8 cellular contexts compared by ENCODE assay signal in genomic region chr11:61963282-61964057, GRCh38. TPM values are rescaled to one million over a fixed set of nuclear protein-coding genes. Genes with fewer than 3 reads are reported as not detected.
DNase-seq lines count a peak whose midpoint lies in the region; ATAC-seq and TF ChIP-seq lines count a peak whose summit lies in the region.

No MANE protein-coding gene starts in this region.

- intact Hi-C loops in IMR-90 (cut with micrococcal nuclease) = loop anchor here (2.0 kb wide), 1 partner anchor 119 kb away; no protein-coding TSS in a partner anchor
- intact Hi-C loops in cardiac septum (cut with DNase I) = no loop called here

- BruUV-seq in IMR-90 (replicated peaks; lab: Mats Ljungman, UMichigan) = no TSS peak

- 50% methylated on average over 1 of the region's 10 CpGs; no CpG with 5 or more reads in 1 of the 2 experiments for WGBS in IMR-90 (ENCODE audit: extremely low coverage in 2 of 2, insufficient read length in 1 of 2), 2 experiments

- DNase-seq in ACHN (peak; percentile 30), IMR-90 (peak; percentile 60), cardiac septum (ENCODE audit: low spot score) (peak; percentile 74), NCI-H1105 (lab: John Stamatoyannopoulos, UW) (no peak), NCI-H187 (lab: John Stamatoyannopoulos, UW) (no peak)
- no peak for DNase-seq in activated T-cell treated with anti-CD3 and anti-CD28 coated beads, Interleukin-2, amount 50 U/mL, for 4 hours

- no peak overlapping the region for H2BK120ac ChIP-seq in IMR-90 (ENCODE audit: low read depth, low read length)

- no peak for TF ChIP-seq CTCF in IMR-90 (conservative IDR thresholded peaks at IDR 0.05; ENCODE audit: low read depth, low read length)

- H3K4me1 ChIP-seq in IMR-90 (ENCODE audit: control insufficient read depth, insufficient read depth, low read length) = peaks cover 9% of the 10 kb centered on the region; the same call in 1 of the 2 replicates
- H3K4me1 ChIP-seq in skeletal muscle tissue (ENCODE audit: control insufficient read depth in 3 of 3, insufficient read depth in 3 of 3, low read length in 3 of 3) = peaks cover 40 to 53% (median 51%) of the 10 kb centered on the region in 3 donors

- no peak overlapping the region for H3K18ac ChIP-seq in IMR-90 (ENCODE audit: low read depth, low read length)

- H3K23ac ChIP-seq in IMR-90 (ENCODE audit: low read depth, low read length) = peak overlapping the region; percentile 2; the same call in 1 of the 2 replicates

- H3K14ac ChIP-seq in IMR-90 (replicated peaks; ENCODE audit: low read depth, low read length) = 0 out of 2 replicates have a peak overlapping the region, but pooled peaks have one; percentile 33

- H3K56ac ChIP-seq in IMR-90 (ENCODE audit: extremely low read depth, insufficient read depth, low read length) = no peak overlapping the region

- H3K4me3 ChIP-seq in IMR-90 (ENCODE audit: insufficient read depth, low read depth, low read length) = peak overlapping the region; percentile 6; the same call in 1 of the 2 replicates
- no peak overlapping the region for H3K4me3 ChIP-seq in skeletal muscle tissue (ENCODE audit: low read length in 3 of 3)

- TF ChIP-seq RAD21 in IMR-90 (IDR thresholded peaks at IDR 0.05; ENCODE audit: low read length) = no peak

- H3K4me2 ChIP-seq in IMR-90 (ENCODE audit: low read depth, low read length) = no peak overlapping the region; the same call in 1 of the 2 replicates

- peaks cover 61% of the 10 kb centered on the region for H4K20me1 ChIP-seq in IMR-90 (ENCODE audit: insufficient read depth, low read length)

- H2BK15ac ChIP-seq in IMR-90 (ENCODE audit: low read depth, low read length) = no peak overlapping the region

- peak overlapping the region; percentile 93 for H3K4me3 Mint-ChIP-seq in activated T-cell treated with anti-CD3 and anti-CD28 coated beads, Interleukin-2, amount 50 U/mL, for 4 hours

- H3K4me1 Mint-ChIP-seq in activated T-cell treated with anti-CD3 and anti-CD28 coated beads, Interleukin-2, amount 50 U/mL, for 4 hours (ENCODE audit: low read depth) = peaks cover 51% of the 10 kb centered on the region

- H3K4ac ChIP-seq in IMR-90 (ENCODE audit: low read depth, low read length) = no peak overlapping the region

- peak overlapping the region; percentile 18 for H2AFZ ChIP-seq in IMR-90 (replicated peaks; ENCODE audit: low read length, poor library complexity)

- peak overlapping the region; percentile 37 for H2AK9ac ChIP-seq in IMR-90 (replicated peaks; ENCODE audit: low read depth, low read length, poor library complexity)

- CTCF ChIA-PET in IMR-90 (lab: Yijun Ruan, JAX) = interaction anchor here (3.9 kb wide), 1 partner anchor 118 kb away, joined by 17 read pairs; no protein-coding TSS in a partner anchor

- ATAC-seq in IMR-90 (ENCODE audit: low read depth) (peak; percentile 1), GM21360 (IDR thresholded peaks at IDR 0.05; ENCODE audit: unreplicated experiment) (no peak)
- ATAC-seq in activated T-cell treated with anti-CD3 and anti-CD28 coated beads, Interleukin-2, amount 50 U/mL, for 4 hours = no peak

- no peak overlapping the region for H4K91ac ChIP-seq in IMR-90 (ENCODE audit: insufficient read depth, low read depth, low read length)

- in situ Hi-C loops in ACHN (cut with HindIII; ENCODE audit: low pct_ligation_motif_present, low pct_unique_long_range_greater_than_20kb, low sequenced_read_pairs) (no loop called here), IMR-90 (cut with MboI; ENCODE audit: low sequenced_read_pairs) (loop anchor here (10.0 kb wide), 1 partner anchor 61 kb away; no protein-coding TSS in a partner anchor)

- H3K9ac ChIP-seq in IMR-90 (ENCODE audit: low read depth, low read length) = no peak overlapping the region; the same call in 1 of the 2 replicates
- H3K9ac ChIP-seq in skeletal muscle tissue (ENCODE audit: low read depth in 1 of 3, low read length in 3 of 3) = no peak overlapping the region

- no peak overlapping the region for H4K5ac ChIP-seq in IMR-90 (ENCODE audit: low read depth, low read length)

- no peaks in the 10 kb centered on the region for H3K9me3 Mint-ChIP-seq in activated T-cell treated with anti-CD3 and anti-CD28 coated beads, Interleukin-2, amount 50 U/mL, for 4 hours

- no peak overlapping the region for H2BK5ac ChIP-seq in IMR-90 (ENCODE audit: low read depth, low read length, poor library complexity, severe bottlenecking)

- H3K27me3 ChIP-seq in IMR-90 (ENCODE audit: control insufficient read depth, insufficient read depth, low read length) (no peaks in the 10 kb centered on the region), skeletal muscle tissue (ENCODE audit: control insufficient read depth in 3 of 3, insufficient read depth in 3 of 3, low read length in 3 of 3) (no peaks in the 10 kb centered on the region)

- peak overlapping the region; percentile 38; the same call in 1 of the 2 replicates for H3K27ac ChIP-seq in IMR-90 (ENCODE audit: insufficient read depth, low read length)
- peak overlapping the region; percentile 34 for H3K27ac ChIP-seq in skeletal muscle tissue (ENCODE audit: low read depth, low read length)

- H3K9me3 ChIP-seq in IMR-90 (ENCODE audit: control insufficient read depth, insufficient read depth, low read length) (no peaks in the 10 kb centered on the region), skeletal muscle tissue (ENCODE audit: control insufficient read depth in 3 of 3, low read length in 3 of 3) (no peaks in the 10 kb centered on the region)

- peaks cover 9 to 52% of the 10 kb centered on the region in 2 experiments for H3K79me1 ChIP-seq in IMR-90 (ENCODE audit: low read depth in 1 of 2, low read length in 2 of 2)

- dilution Hi-C loops in IMR-90 (cut with HindIII; ENCODE audit: low sequenced_read_pairs, unreplicated experiment) = no loop called here

- H3K36me3 ChIP-seq in IMR-90 (ENCODE audit: control insufficient read depth, insufficient read depth, low read length) (peaks cover 37% of the 10 kb centered on the region), skeletal muscle tissue (ENCODE audit: control insufficient read depth in 3 of 3, insufficient read depth in 3 of 3, low read length in 3 of 3) (peaks cover 24 to 29% (median 29%) of the 10 kb centered on the region in 3 donors)

- peaks cover 30% of the 10 kb centered on the region for H3K36me3 Mint-ChIP-seq in activated T-cell treated with anti-CD3 and anti-CD28 coated beads, Interleukin-2, amount 50 U/mL, for 4 hours (ENCODE audit: insufficient read depth)

- no peak overlapping the region for H2BK20ac ChIP-seq in IMR-90 (ENCODE audit: low read depth, low read length)

- no peaks in the 10 kb centered on the region for H3K27me3 Mint-ChIP-seq in activated T-cell treated with anti-CD3 and anti-CD28 coated beads, Interleukin-2, amount 50 U/mL, for 4 hours (ENCODE audit: low read depth)

- peak; percentile 88 for TF ChIP-seq POLR2A in IMR-90 (IDR thresholded peaks at IDR 0.05; ENCODE audit: low read depth, low read length)

- H4K8ac ChIP-seq in IMR-90 (ENCODE audit: low read depth in 2 of 2, low read length in 2 of 2) = peak overlapping the region in 1 of 2 experiments; percentile 16; a peak in 1 of 4 replicates

- POLR2A ChIA-PET in IMR-90 (lab: Charles Lee; ENCODE audit: unreplicated experiment) = interaction anchor here (0.5 to 1.5 kb wide), 3 partner anchors 9 to 119 kb away, joined by 3 to 4 read pairs (median 3); no protein-coding TSS in a partner anchor

- H3K9me1 ChIP-seq in IMR-90 (ENCODE audit: insufficient read depth, low read length) = peaks cover 23% of the 10 kb centered on the region

- no peak overlapping the region for H2AK5ac ChIP-seq in IMR-90 (ENCODE audit: low read depth, low read length)

TF ChIP-seq in IMR-90, 13 proteins besides CTCF, POLR2A, EP300 and RAD21:
- TF ChIP-seq RCOR1 (IDR thresholded peaks at IDR 0.05; ENCODE audit: insufficient replicate concordance, low read length) (no peak), CEBPB (IDR thresholded peaks at IDR 0.05; ENCODE audit: low read depth, low read length) (peak; percentile 52; the same call in 1 of the 2 replicates), FOS (IDR thresholded peaks at IDR 0.05; ENCODE audit: low read depth, low read length) (no peak), MXI1 (IDR thresholded peaks at IDR 0.05; ENCODE audit: borderline replicate concordance, low read depth, low read length) (no peak), USF2 (IDR thresholded peaks at IDR 0.05; ENCODE audit: low read depth, low read length) (peak; percentile 64), NFE2L2 (IDR thresholded peaks at IDR 0.05; ENCODE audit: low read depth, low read length) (peak; percentile 4; the same call in 1 of the 2 replicates), BHLHE40 (IDR thresholded peaks at IDR 0.05; ENCODE audit: low read depth, low read length) (no peak), SMC3 (IDR thresholded peaks at IDR 0.05; ENCODE audit: low read depth, low read length) (no peak)

RNA-seq across cellular contexts. Expression of gene FTH1, which starts 4.0 kb away (rescaled TPM):
- total RNA-seq in IMR-90 (2012; rRNA removed) = 344 and 385 TPM in 2 replicates
- 2,453 and 2,516 TPM in 2 replicates for polyA plus RNA-seq in IMR-90 (2012; rRNA removed)
- 1,842 and 5,333 TPM in 2 replicates for polyA plus RNA-seq in IMR-90 (2012; cell fraction: cytosol; rRNA removed)
- polyA plus RNA-seq in IMR-90 (2012; cell fraction: nucleus; rRNA removed; ENCODE audit: low replicate concordance) = 767 and 934 TPM in 2 replicates
- 100 to 1,000 TPM; 351 to 505 (median 363) TPM for total RNA-seq in activated T-cell treated with anti-CD3 and anti-CD28 coated beads, Interleukin-2, amount 50 U/mL, for 4 hours
- total RNA-seq in cardiac septum = 3,174 TPM
- 276 TPM for total RNA-seq in skeletal muscle tissue

RNA-seq across cellular contexts. Expression of gene BEST1, which starts 13.3 kb away (rescaled TPM):
- total RNA-seq in IMR-90 (2012; rRNA removed) = 0.83 and 0.90 TPM in 2 replicates
- polyA plus RNA-seq in IMR-90 (2012; rRNA removed) = 1.2 and 1.4 TPM in 2 replicates
- polyA plus RNA-seq in IMR-90 (2012; cell fraction: cytosol; rRNA removed) = 0.44 and 1.1 TPM in 2 replicates
- polyA plus RNA-seq in IMR-90 (2012; cell fraction: nucleus; rRNA removed; ENCODE audit: low replicate concordance) = 6.3 and 7.2 TPM in 2 replicates
- total RNA-seq in activated T-cell treated with anti-CD3 and anti-CD28 coated beads, Interleukin-2, amount 50 U/mL, for 4 hours = not detected
- total RNA-seq in cardiac septum = 1.1 TPM
- 2.1 TPM for total RNA-seq in skeletal muscle tissue

RNA-seq across cellular contexts. Expression of gene RAB3IL1, which starts 46.1 kb away (rescaled TPM):
- total RNA-seq in IMR-90 (2012; rRNA removed) (0.28 and 0.72 TPM in 2 replicates), cardiac septum (9.4 TPM), skeletal muscle tissue (9.4 TPM)
- polyA plus RNA-seq in IMR-90 (2012; rRNA removed) = 1.9 TPM in 2 replicates
- 0.84 and 2.4 TPM in 2 replicates for polyA plus RNA-seq in IMR-90 (2012; cell fraction: cytosol; rRNA removed)
- 2.7 and 2.8 TPM in 2 replicates for polyA plus RNA-seq in IMR-90 (2012; cell fraction: nucleus; rRNA removed; ENCODE audit: low replicate concordance)
- 1 to 10 TPM in 1 of 3 donors, under 1 TPM in 1, not detected in 1; 0.15 to 1.4 TPM for total RNA-seq in activated T-cell treated with anti-CD3 and anti-CD28 coated beads, Interleukin-2, amount 50 U/mL, for 4 hours

Comparison
In these comparisons a context has a peak if more than half of its experiments do, and no peak if none do; other contexts are left out.
1. DNase-seq: peak in ACHN (single experiment), IMR-90 (single experiment) and cardiac septum (single experiment); none in activated T-cell treated with anti-CD3 and anti-CD28 coated beads, Interleukin-2, amount 50 U/mL, for 4 hours (single experiment), NCI-H1105 (single experiment) and NCI-H187 (0 of 2).